ENCODE assay signal across 8 cellular contexts in genomic region chr12:93741741-93742085, GRCh38.
DNase-seq lines count a peak whose midpoint lies in the region; FAIRE-seq and TF ChIP-seq lines count a peak whose summit lies in the region.

No MANE protein-coding gene starts in this region.

- peak; percentile 57 for DNase-seq in ELR (ENCODE audit: low read depth)
- DNase-seq in GM23248: peak; percentile 65
- peak; percentile 51 for DNase-seq in NCI-H146 (lab: John Stamatoyannopoulos, UW)
- DNase-seq in keratinocyte (ENCODE audit: low read depth, low spot score): no peak
- no peak for DNase-seq in stomach
- DNase-seq in NCI-H187 (lab: John Stamatoyannopoulos, UW): no peak
- DNase-seq in T1000 (lab: John Stamatoyannopoulos, UW): no peak

- peaks cover 53% of the 10 kb centered on the region for H3K4me1 Mint-ChIP-seq in brain

- in situ Hi-C loops in GM23248 (cut with MboI): loop anchor here (5.0 to 10.0 kb wide), 2 partner anchors 169 to 353 kb away; partner anchors contain the start of gene SOCS2

- H4K20me1 ChIP-seq in GM23248 (ENCODE audit: insufficient read depth) (no peaks in the 10 kb centered on the region), keratinocyte (ENCODE audit: control insufficient read depth, extremely low read depth, insufficient read depth, low read length) (no peaks in the 10 kb centered on the region)

- H3K4me3 ChIP-seq in GM23248 (peak overlapping the region; percentile 90), keratinocyte (ENCODE audit: control insufficient read depth in 2 of 3, extremely low read depth in 1 of 3, insufficient read depth in 2 of 3, low read depth in 1 of 3, low read length in 3 of 3) (peak overlapping the region; percentile 5 to 93 (median 81)), stomach (peak overlapping the region; percentile 46 to 58 (median 50))

- H3K9me3 Mint-ChIP-seq in brain: no peaks in the 10 kb centered on the region

- peaks cover 12% of the 10 kb centered on the region for H3K27me3 Mint-ChIP-seq in brain

- no peaks in the 10 kb centered on the region for H3F3A ChIP-seq in GM23248 (ENCODE audit: insufficient read depth)

- H3K4me3 Mint-ChIP-seq in brain: peak overlapping the region; percentile 81 to 89 (median 86)

- no peaks in the 10 kb centered on the region for H3K36me3 Mint-ChIP-seq in brain

- no peak for TF ChIP-seq EP300 in stomach (IDR thresholded peaks at IDR 0.05)

- H3K79me2 ChIP-seq in GM23248 (ENCODE audit: insufficient read depth): peaks cover 16% of the 10 kb centered on the region; the same call in 1 of the 2 replicates
- H3K79me2 ChIP-seq in keratinocyte (ENCODE audit: control insufficient read depth, insufficient read depth, low read length): no peaks in the 10 kb centered on the region

- H3K4me1 ChIP-seq in GM23248 (ENCODE audit: insufficient read depth) (peaks cover 40% of the 10 kb centered on the region), keratinocyte (ENCODE audit: control insufficient read depth, extremely low read depth, insufficient read depth, low read length) (peaks cover 24% of the 10 kb centered on the region), stomach (peaks cover 4 to 80% (median 49%) of the 10 kb centered on the region in 4 donors)

- no peak for TF ChIP-seq POLR2A in stomach (IDR thresholded peaks at IDR 0.05)

- FAIRE-seq in keratinocyte (lab: Jason Lieb, UNC): no peak

- intact Hi-C loops in stomach (cut with DNase I; ENCODE audit: low total_unique reads): loop anchor here (5.0 kb wide), 1 partner anchor 169 kb away; the partner anchor contains the start of gene SOCS2

- H3K36me3 ChIP-seq in GM23248 (ENCODE audit: low read depth) (no peaks in the 10 kb centered on the region), keratinocyte (ENCODE audit: control insufficient read depth in 2 of 2, extremely low read depth in 1 of 2, insufficient read depth in 2 of 2, low read length in 2 of 2) (no peaks in the 10 kb centered on the region), stomach (no peaks in the 10 kb centered on the region)

- H3K9ac ChIP-seq in GM23248: peak overlapping the region; percentile 86
- H3K9ac ChIP-seq in keratinocyte (ENCODE audit: control insufficient read depth, extremely low read depth, insufficient read depth, low read length): peak overlapping the region; percentile 75

- H3K27me3 ChIP-seq in GM23248 (replicated peaks; ENCODE audit: insufficient read depth) (no peaks in the 10 kb centered on the region), keratinocyte (ENCODE audit: control insufficient read depth, extremely low read depth, insufficient read depth, low read length) (no peaks in the 10 kb centered on the region), stomach (no peaks in the 10 kb centered on the region)

- peak overlapping the region; percentile 97 for H2AFZ ChIP-seq in GM23248
- peak overlapping the region; percentile 87 for H2AFZ ChIP-seq in keratinocyte (ENCODE audit: control insufficient read depth, low read length)

- no peaks in the 10 kb centered on the region for H3K9me2 ChIP-seq in GM23248 (ENCODE audit: insufficient read depth)

- dilution Hi-C loops in keratinocyte (cut with MboI; ENCODE audit: extremely low pct_ligation_motif_present, low sequenced_read_pairs): no loop called here

- H3K27ac ChIP-seq in GM23248: peak overlapping the region; percentile 87
- H3K27ac ChIP-seq in keratinocyte (ENCODE audit: control insufficient read depth, insufficient read depth, low read length): peak overlapping the region; percentile 67
- peak overlapping the region; percentile 89 to 95 (median 91) for H3K27ac ChIP-seq in stomach

- H3K9me1 ChIP-seq in keratinocyte (ENCODE audit: control insufficient read depth, extremely low read depth, insufficient read depth, low read length): no peaks in the 10 kb centered on the region

- H3K9me3 ChIP-seq in GM23248 (ENCODE audit: low read depth) (no peaks in the 10 kb centered on the region), keratinocyte (ENCODE audit: control insufficient read depth, low read depth, low read length) (no peaks in the 10 kb centered on the region), stomach (no peaks in the 10 kb centered on the region)

- WGBS in GM23248 (ENCODE audit: low coverage in 1 of 2, low lambda C conversion rate in 2 of 2, missing lambda C conversion rate in 2 of 2), 2 experiments: 7 to 10% methylated on average over 8 of the region's 8 CpGs
- 6 to 10% (median 9%) methylated on average over 8 of the region's 8 CpGs for WGBS in stomach, 5 donors

- H3K4me2 ChIP-seq in GM23248 (ENCODE audit: unreplicated experiment): peak overlapping the region; percentile 96
- peak overlapping the region; percentile 92 for H3K4me2 ChIP-seq in keratinocyte (ENCODE audit: control insufficient read depth, extremely low read depth, insufficient read depth, low read depth, low read length)

- peak overlapping the region; percentile 75 to 95 (median 94) for H3K27ac Mint-ChIP-seq in brain

- TF ChIP-seq CTCF in brain (conservative IDR thresholded peaks at IDR 0.05) (no peak), keratinocyte (optimal IDR thresholded peaks at IDR 0.05 in 1 of 3, IDR thresholded peaks at IDR 0.05 in 1 of 3, conservative IDR thresholded peaks at IDR 0.05 in 1 of 3; ENCODE audit: extremely low read depth in 1 of 3, insufficient read depth in 2 of 3, low read length in 3 of 3) (no peak), stomach (IDR thresholded peaks at IDR 0.05) (no peak)

Comparison
In these comparisons a context has a peak if more than half of its experiments do, and no peak if none do; other contexts are left out.
1. DNase-seq: peak in ELR (single experiment), GM23248 (single experiment) and NCI-H146 (single experiment); none in keratinocyte (single experiment), stomach (single experiment), NCI-H187 (0 of 2) and T1000 (single experiment).
2. Peak in every context shown above with its lines, with median percentiles within 50 percentile points of each other: H3K27ac ChIP-seq and H3K4me3 ChIP-seq.